ENCODE assay signal across 34 cellular contexts in the genomic region with DNA sequence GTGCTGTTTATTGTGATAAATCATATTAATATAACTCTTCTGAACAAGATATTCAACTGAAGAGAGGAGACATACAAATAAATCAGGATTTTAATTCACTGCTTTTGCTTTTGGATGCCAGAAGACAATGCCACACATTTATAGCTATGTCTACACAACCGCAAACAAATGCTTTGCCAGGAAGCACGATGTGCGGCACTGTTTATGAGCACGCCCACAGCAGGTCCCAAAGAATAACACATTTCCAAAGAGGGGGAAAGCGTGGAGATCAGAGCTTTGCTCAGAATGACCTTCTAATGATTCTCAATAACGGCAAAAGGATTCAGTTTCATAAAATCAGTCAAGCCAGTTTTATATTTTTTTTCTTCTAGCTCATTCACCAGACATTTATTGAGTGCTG. TPM values are rescaled to one million over a fixed set of nuclear protein-coding genes. Genes with fewer than 3 reads are reported as not detected.
"Had no signal": no experiment of that assay in that cellular context is flagged by ENCODE, and none has a peak within 500 bp of the region (broad histone marks: within the 10 kb centered on the region; RNA-seq: fewer than 3 reads in every experiment).

No MANE protein-coding gene starts in this region.

- H3K9me3 ChIP-seq: adrenal gland, heart right ventricle, left ventricle myocardium inferior, thoracic aorta, uterus had no signal

- ATAC-seq: esophagus mucosa; foreskin keratinocyte; heart right ventricle; natural killer cell treated with Interleukin-12 subunit alpha and Interleukin-12 subunit beta and Interleukin-15 and Interleukin-18, amount 100 ng/mL, for 72 hours; right cardiac atrium; stimulated activated naive CD8-positive, alpha-beta T cell treated with anti-CD3 and anti-CD28 coated beads, Interleukin-15, Interleukin-2, amounts not matched to agents 100 U/mL and 50 U/mL, for 24 hours; T-helper 17 cell had no signal

- H3K27ac ChIP-seq: adrenal gland, brain microvascular endothelial cell, foreskin keratinocyte, heart right ventricle, left ventricle myocardium inferior, thoracic aorta, uterus had no signal

- H3K4me3 ChIP-seq: adrenal gland, heart right ventricle, left ventricle myocardium inferior, lung, thoracic aorta, uterus had no signal

- DNase-seq: activated CD4-positive, alpha-beta memory T cell treated with anti-CD3 and anti-CD28 coated beads for 36 hours; activated CD4-positive, alpha-beta T cell treated with anti-CD3 and anti-CD28 coated beads, Interleukin-2, amount 10 ng/mL, durations not matched to agents 24 days and 14 days; activated CD4-positive, CD25-positive, alpha-beta regulatory T cell treated with anti-CD3 and anti-CD28 coated beads, Interleukin-2, amount 50 U/mL, for 72 hours; activated CD8-positive, alpha-beta memory T cell treated with anti-CD3 and anti-CD28 coated beads, Interleukin-2, amount 50 U/mL, for 4 hours; activated effector memory CD4-positive, alpha-beta T cell treated with anti-CD3 and anti-CD28 coated beads, Interleukin-2, amount 50 U/mL, for 16 hours; activated naive CD4-positive, alpha-beta T cell treated with anti-CD3 and anti-CD28 coated beads for 36 hours; activated naive CD8-positive, alpha-beta T cell treated with anti-CD3 and anti-CD28 coated beads for 36 hours; activated T-cell treated with anti-CD3 and anti-CD28 coated beads, Interleukin-2, amount 50 U/mL, for 1 hour; adrenal gland; brain microvascular endothelial cell; foreskin keratinocyte; heart right ventricle; left ventricle myocardium inferior; mesendoderm; posterior cingulate gyrus; right cardiac atrium; stimulated activated CD4-positive, alpha-beta T cell treated with anti-CD3 and anti-CD28 coated beads, Interleukin-12 subunit alpha, Interleukin-12 subunit beta, amount 100 ng/mL, for 4 hours; stimulated activated CD4-positive, alpha-beta T cell treated with anti-CD3 and anti-CD28 coated beads, Interleukin-4, amount 100 ng/mL, for 1 hour; stimulated activated naive CD8-positive, alpha-beta T cell treated with anti-CD3 and anti-CD28 coated beads, Interleukin-15, Interleukin-2, amounts not matched to agents 100 U/mL and 50 U/mL, for 24 hours; T-helper 17 cell; T1000; trophoblast cell; uterus had no signal

- FAIRE-seq: astrocyte, islet of Langerhans had no signal

- H3K36me3 ChIP-seq: adrenal gland, brain microvascular endothelial cell, heart right ventricle, left ventricle myocardium inferior, thoracic aorta, uterus had no signal

- H3K27me3 ChIP-seq: adrenal gland, brain microvascular endothelial cell, heart right ventricle, uterus had no signal

- H3K4me1 ChIP-seq: adrenal gland, foreskin keratinocyte, heart right ventricle, left ventricle myocardium inferior, uterus had no signal

RNA-seq across cellular contexts. Expression of a gene that starts 16.7 kb away (rescaled TPM):
- total RNA-seq: activated CD4-positive, alpha-beta memory T cell treated with anti-CD3 and anti-CD28 coated beads for 36 hours; activated CD4-positive, alpha-beta T cell treated with anti-CD3 and anti-CD28 coated beads, Interleukin-2, amount 10 ng/mL, durations not matched to agents 24 days and 14 days; activated CD8-positive, alpha-beta memory T cell treated with anti-CD3 and anti-CD28 coated beads for 36 hours; activated naive CD4-positive, alpha-beta T cell treated with anti-CD3 and anti-CD28 coated beads for 36 hours; activated naive CD8-positive, alpha-beta T cell treated with anti-CD3 and anti-CD28 coated beads for 36 hours; activated T-helper 1 cell treated with anti-CD3 and anti-CD28 coated beads, Interleukin-12 subunit alpha, Interleukin-12 subunit beta, Interleukin-2, Interleukin-4 antibody, amounts not matched to agents 30 ng/mL and 10 ng/mL and 1 ng/mL, durations not matched to agents 14 hours and 24 hours and 36 hours; adrenal gland; astrocyte; esophagus mucosa; foreskin keratinocyte; glomerular endothelial cell; mononuclear cell; natural killer cell treated with Interleukin-12 subunit alpha and Interleukin-12 subunit beta and Interleukin-15 and Interleukin-18, amount 100 ng/mL, for 72 hours; skeletal muscle tissue; T-helper 17 cell; thoracic aorta had no signal
- polyA plus RNA-seq: adrenal gland, foreskin keratinocyte had no signal
